8 cellular contexts compared by ENCODE assay signal in genomic region chr2:217650716-217651360, GRCh38.
DNase-seq lines count a peak whose midpoint lies in the region; ATAC-seq, FAIRE-seq and TF ChIP-seq lines count a peak whose summit lies in the region.

No MANE protein-coding gene starts in this region.

- peak overlapping the region; percentile 66; the same call in 1 of the 2 replicates for H4K5ac ChIP-seq in IMR-90 (ENCODE audit: low read depth, low read length)

- H2BK120ac ChIP-seq in IMR-90 (ENCODE audit: low read depth, low read length) (peak overlapping the region; percentile 59; the same call in 1 of the 2 replicates), mesenchymal stem cell (ENCODE audit: low read depth, low read length) (no peak overlapping the region)

- H3K4ac ChIP-seq in IMR-90 (ENCODE audit: low read depth, low read length) (peak overlapping the region; percentile 28), mesenchymal stem cell (ENCODE audit: low read depth in 1 of 2, low read length in 2 of 2) (no peak overlapping the region)

- WGBS in IMR-90 (ENCODE audit: extremely low coverage in 2 of 2, insufficient read length in 1 of 2), 2 experiments = no CpG with 5 or more reads among the region's 9 CpGs
- WGBS in mesenchymal stem cell = 70% methylated on average over 9 of the region's 9 CpGs

- no peak overlapping the region for H3K4me3 ChIP-seq in IMR-90 (ENCODE audit: insufficient read depth, low read depth, low read length)
- no peak overlapping the region for H3K4me3 ChIP-seq in mesenchymal stem cell (ENCODE audit: insufficient read depth in 1 of 2, low read depth in 1 of 2, low read length in 2 of 2)

- no peaks in the 10 kb centered on the region for H3K27me3 Mint-ChIP-seq in endothelial cell (ENCODE audit: unreplicated experiment)

- H3K79me1 ChIP-seq in IMR-90 (ENCODE audit: low read depth in 1 of 2, low read length in 2 of 2) = no peaks in the 10 kb centered on the region
- no peaks in the 10 kb centered on the region for H3K79me1 ChIP-seq in mesenchymal stem cell (replicated peaks; ENCODE audit: low read length, poor library complexity, severe bottlenecking)

- peak; percentile 88 for FAIRE-seq in GM18507 (lab: Jason Lieb, UNC)
- FAIRE-seq in RCC 7860 (lab: Jason Lieb, UNC) = peak; percentile 63

- H2AK5ac ChIP-seq in IMR-90 (ENCODE audit: low read depth, low read length) = 0 out of 2 replicates have a peak overlapping the region, but pooled peaks have one; percentile 37
- H2AK5ac ChIP-seq in mesenchymal stem cell (ENCODE audit: low read length, severe bottlenecking) = peak overlapping the region; percentile 39

- H2AK9ac ChIP-seq in IMR-90 (replicated peaks; ENCODE audit: low read depth, low read length, poor library complexity) = peak overlapping the region; percentile 31

- CTCF ChIA-PET in IMR-90 (lab: Yijun Ruan, JAX) = interaction anchor here (0.6 to 2.7 kb wide), 18 partner anchors 9 to 346 kb away, joined by 3 to 20 read pairs (median 4); no protein-coding TSS in a partner anchor

- no peak overlapping the region for H3K27ac Mint-ChIP-seq in endothelial cell (ENCODE audit: unreplicated experiment)

- H4K8ac ChIP-seq in IMR-90 (ENCODE audit: low read depth in 2 of 2, low read length in 2 of 2) (peak overlapping the region in 1 of 2 experiments; percentile 81; a peak in 1 of 4 replicates), mesenchymal stem cell (ENCODE audit: low read length) (no peak overlapping the region)

- peak; percentile 68 for ATAC-seq in IMR-90 (ENCODE audit: low read depth)
- no peak for ATAC-seq in omental fat pad (ENCODE audit: low FRiP score)

- H3K4me1 Mint-ChIP-seq in endothelial cell (ENCODE audit: unreplicated experiment) = peaks cover 3% of the 10 kb centered on the region

- no peak overlapping the region for H2BK12ac ChIP-seq in mesenchymal stem cell (ENCODE audit: low read length in 2 of 2)

- H3K36me3 ChIP-seq in IMR-90 (ENCODE audit: control insufficient read depth, insufficient read depth, low read length) (no peaks in the 10 kb centered on the region), mesenchymal stem cell (ENCODE audit: control insufficient read depth in 1 of 2, insufficient read depth in 2 of 2, low read depth in 1 of 2, low read length in 2 of 2) (no peaks in the 10 kb centered on the region)

- TF ChIP-seq POLR2A in IMR-90 (IDR thresholded peaks at IDR 0.05; ENCODE audit: low read depth, low read length) = no peak

- no peaks in the 10 kb centered on the region for H3K9me3 Mint-ChIP-seq in endothelial cell (ENCODE audit: unreplicated experiment)

- H2BK15ac ChIP-seq in IMR-90 (ENCODE audit: low read depth, low read length) (peak overlapping the region; percentile 4; the same call in 2 of the 3 replicates), mesenchymal stem cell (ENCODE audit: low read depth, poor library complexity, severe bottlenecking) (no peak overlapping the region)

- peak; percentile 67 for TF ChIP-seq RAD21 in IMR-90 (IDR thresholded peaks at IDR 0.05; ENCODE audit: low read length)

- TF ChIP-seq CTCF in IMR-90 (conservative IDR thresholded peaks at IDR 0.05; ENCODE audit: low read depth, low read length) = peak; percentile 69
- TF ChIP-seq CTCF in endothelial cell (IDR thresholded peaks at IDR 0.05; ENCODE audit: unreplicated experiment) = peak; percentile 50
- TF ChIP-seq CTCF in omental fat pad (IDR thresholded peaks at IDR 0.05) = no peak

- H3K9me3 ChIP-seq in IMR-90 (ENCODE audit: control insufficient read depth, insufficient read depth, low read length) (no peaks in the 10 kb centered on the region), mesenchymal stem cell (ENCODE audit: control insufficient read depth, low read length) (no peaks in the 10 kb centered on the region)

- intact Hi-C loops in IMR-90 (cut with micrococcal nuclease) = loop anchor here (1.0 to 2.0 kb wide), 2 partner anchors 62 to 140 kb away; no protein-coding TSS in a partner anchor

- DNase-seq in C1 segment of cervical spinal cord (lab: John Stamatoyannopoulos, UW) = peak in 8 of 14 donors; percentile 5 to 49 (median 26)
- DNase-seq in GM18507 (ENCODE audit: extremely low spot score, insufficient read length, low read depth) = peak; percentile 36
- DNase-seq in IMR-90 = peak; percentile 66
- DNase-seq in RCC 7860 (ENCODE audit: low spot score) = peak; percentile 70
- peak; percentile 48 for DNase-seq in endothelial cell (ENCODE audit: low spot score)
- peak; percentile 67 for DNase-seq in mesenchymal stem cell
- no peak for DNase-seq in omental fat pad (ENCODE audit: low spot score)
- DNase-seq in stimulated activated CD4-positive, alpha-beta T cell treated with anti-CD3 and anti-CD28 coated beads, Interleukin-4, amount 100 ng/mL, for 1 hour = no peak

- H3K4me1 ChIP-seq in IMR-90 (ENCODE audit: control insufficient read depth, insufficient read depth, low read length) (peaks cover 9% of the 10 kb centered on the region), mesenchymal stem cell (ENCODE audit: control insufficient read depth, insufficient read depth, low read depth, low read length) (peaks cover 11% of the 10 kb centered on the region)

- POLR2A ChIA-PET in IMR-90 (lab: Charles Lee; ENCODE audit: unreplicated experiment) = interaction anchor here (0.6 kb wide), 1 partner anchor 25 kb away, joined by 3 read pairs; no protein-coding TSS in a partner anchor

- in situ Hi-C loops in IMR-90 (cut with MboI; ENCODE audit: low sequenced_read_pairs) = no loop called here

- BruUV-seq in IMR-90 (replicated peaks; lab: Mats Ljungman, UMichigan) = no TSS peak

- H3K23ac ChIP-seq in IMR-90 (ENCODE audit: low read depth, low read length) (no peak overlapping the region), mesenchymal stem cell (ENCODE audit: low read length in 2 of 2) (no peak overlapping the region)

- H3K9ac ChIP-seq in IMR-90 (ENCODE audit: low read depth, low read length) (no peak overlapping the region), mesenchymal stem cell (ENCODE audit: low read length) (peak overlapping the region; percentile 12)

- H3K4me3 Mint-ChIP-seq in endothelial cell (ENCODE audit: unreplicated experiment) = no peak overlapping the region

- H3K27me3 ChIP-seq in IMR-90 (ENCODE audit: control insufficient read depth, insufficient read depth, low read length) (no peaks in the 10 kb centered on the region), mesenchymal stem cell (ENCODE audit: control insufficient read depth in 1 of 2, insufficient read depth in 1 of 2, low read length in 2 of 2) (no peaks in the 10 kb centered on the region)

- dilution Hi-C loops in IMR-90 (cut with HindIII; ENCODE audit: low sequenced_read_pairs, unreplicated experiment) = no loop called here

- H3K18ac ChIP-seq in IMR-90 (ENCODE audit: low read depth, low read length) (no peak overlapping the region), mesenchymal stem cell (ENCODE audit: low read depth in 1 of 2, low read length in 2 of 2) (no peak overlapping the region)

- H3K36me3 Mint-ChIP-seq in endothelial cell (ENCODE audit: low read depth, unreplicated experiment) = no peaks in the 10 kb centered on the region

- H3K14ac ChIP-seq in IMR-90 (replicated peaks; ENCODE audit: low read depth, low read length) (peak overlapping the region; percentile 14; the same call in 1 of the 2 replicates), mesenchymal stem cell (ENCODE audit: low read length in 2 of 2) (no peak overlapping the region)

- H4K20me1 ChIP-seq in IMR-90 (ENCODE audit: insufficient read depth, low read length) = no peaks in the 10 kb centered on the region

- H3K4me2 ChIP-seq in IMR-90 (ENCODE audit: low read depth, low read length) (no peak overlapping the region), mesenchymal stem cell (ENCODE audit: low read length, poor library complexity, severe bottlenecking) (no peak overlapping the region)

- H2BK20ac ChIP-seq in IMR-90 (ENCODE audit: low read depth, low read length) = peak overlapping the region; percentile 76; the same call in 1 of the 2 replicates

- peaks cover 5% of the 10 kb centered on the region for H3K9me1 ChIP-seq in IMR-90 (ENCODE audit: insufficient read depth, low read length)

- H4K91ac ChIP-seq in IMR-90 (ENCODE audit: insufficient read depth, low read depth, low read length) = peak overlapping the region; percentile 62; the same call in 1 of the 2 replicates
- H4K91ac ChIP-seq in mesenchymal stem cell (ENCODE audit: low read length) = no peak overlapping the region

- H3K27ac ChIP-seq in IMR-90 (ENCODE audit: insufficient read depth, low read length) (no peak overlapping the region), mesenchymal stem cell (ENCODE audit: low read length, poor library complexity, severe bottlenecking) (peak overlapping the region; percentile 87)

- H2BK5ac ChIP-seq in IMR-90 (ENCODE audit: low read depth, low read length, poor library complexity, severe bottlenecking) (no peak overlapping the region), mesenchymal stem cell (ENCODE audit: low read depth, low read length, poor library complexity, severe bottlenecking) (no peak overlapping the region)

- H3K56ac ChIP-seq in IMR-90 (ENCODE audit: extremely low read depth, insufficient read depth, low read length) = no peak overlapping the region

- H2AFZ ChIP-seq in IMR-90 (replicated peaks; ENCODE audit: low read length, poor library complexity) (peak overlapping the region; percentile 66), mesenchymal stem cell (ENCODE audit: low read depth, low read length) (no peak overlapping the region)

TF ChIP-seq in IMR-90, 13 proteins besides CTCF, POLR2A, EP300 and RAD21:
- TF ChIP-seq SMC3 (IDR thresholded peaks at IDR 0.05; ENCODE audit: low read depth, low read length) = peak; percentile 66
- TF ChIP-seq RCOR1 (IDR thresholded peaks at IDR 0.05; ENCODE audit: insufficient replicate concordance, low read length) = no peak

Comparison
In these comparisons a context has a peak if more than half of its experiments do, and no peak if none do; other contexts are left out.
1. DNase-seq: peak in C1 segment of cervical spinal cord (8 of 14), GM18507 (single experiment), IMR-90 (single experiment), RCC 7860 (single experiment), endothelial cell (single experiment) and mesenchymal stem cell (single experiment); none in omental fat pad (single experiment) and stimulated activated CD4-positive, alpha-beta T cell treated with anti-CD3 and anti-CD28 coated beads, Interleukin-4, amount 100 ng/mL, for 1 hour (single experiment).
2. CTCF ChIP-seq: peak in IMR-90 (single experiment) and endothelial cell (single experiment); none in omental fat pad (0 of 3).